ENCODE assay signal across 1 cellular context in the genomic region with DNA sequence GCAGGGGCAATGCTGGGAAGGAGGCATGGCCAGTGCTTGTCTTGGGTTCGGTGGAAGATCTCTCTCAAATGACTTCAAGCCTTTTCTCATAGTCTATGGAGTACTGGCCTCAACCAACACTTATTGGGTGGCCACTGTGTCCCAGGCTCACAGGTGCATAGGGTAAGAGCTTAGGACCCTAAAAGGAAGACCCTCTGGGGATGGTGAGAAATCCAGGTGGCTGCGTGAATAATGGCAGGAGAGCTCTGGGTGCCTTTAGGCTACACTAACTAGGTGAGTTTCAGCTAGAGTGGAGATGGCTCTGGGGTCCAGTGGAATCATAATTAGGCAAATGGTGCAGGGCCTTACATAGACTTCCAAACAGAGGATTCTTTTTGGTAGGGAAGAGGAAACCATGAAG.
TF ChIP-seq lines count a peak whose summit lies in the region.

No MANE protein-coding gene starts in this region.

TF ChIP-seq in IMR-90, 13 proteins besides CTCF, POLR2A, EP300 and RAD21 (continued from another document):
- TF ChIP-seq RCOR1 (IDR thresholded peaks at IDR 0.05; ENCODE audit: insufficient replicate concordance, low read length) (no peak), BHLHE40 (IDR thresholded peaks at IDR 0.05; ENCODE audit: low read depth, low read length) (no peak)
- TF ChIP-seq, protein P1, sequence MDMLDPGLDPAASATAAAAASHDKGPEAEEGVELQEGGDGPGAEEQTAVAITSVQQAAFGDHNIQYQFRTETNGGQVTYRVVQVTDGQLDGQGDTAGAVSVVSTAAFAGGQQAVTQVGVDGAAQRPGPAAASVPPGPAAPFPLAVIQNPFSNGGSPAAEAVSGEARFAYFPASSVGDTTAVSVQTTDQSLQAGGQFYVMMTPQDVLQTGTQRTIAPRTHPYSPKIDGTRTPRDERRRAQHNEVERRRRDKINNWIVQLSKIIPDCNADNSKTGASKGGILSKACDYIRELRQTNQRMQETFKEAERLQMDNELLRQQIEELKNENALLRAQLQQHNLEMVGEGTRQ (IDR thresholded peaks at IDR 0.05; ENCODE audit: low read depth, low read length) = no peak
